32 cellular contexts compared by ENCODE assay signal in genomic region chr14:48857366-48857765, GRCh38.
"Had no signal": no experiment of that assay in that cellular context is flagged by ENCODE, and none has a peak within 500 bp of the region (broad histone marks: within the 10 kb centered on the region; RNA-seq: fewer than 3 reads in every experiment).

No MANE protein-coding gene starts in this region.

- DNase-seq: activated CD4-positive, alpha-beta memory T cell treated with anti-CD3 and anti-CD28 coated beads, Interleukin-2, amount 10 ng/mL, durations not matched to agents 7 days and 5 days; activated CD4-positive, alpha-beta T cell treated with anti-CD3 and anti-CD28 coated beads for 1 hour; activated CD4-positive, alpha-beta T cell treated with anti-CD3 and anti-CD28 coated beads, Interleukin-2, amount 10 ng/mL, durations not matched to agents 7 days and 5 days; activated CD8-positive, alpha-beta memory T cell treated with anti-CD3 and anti-CD28 coated beads, Interleukin-2, amount 50 U/mL, for 48 hours; activated naive CD8-positive, alpha-beta T cell treated with anti-CD3 and anti-CD28 coated beads, Interleukin-2, amount 50 U/mL, for 24 hours; activated T-cell treated with anti-CD3 and anti-CD28 coated beads, Interleukin-2, amount 50 U/mL, for 24 hours; central memory CD4-positive, alpha-beta T cell; endodermal cell; foreskin fibroblast; left cardiac atrium; left ventricle myocardium superior; naive thymus-derived CD4-positive, alpha-beta T cell; occipital lobe; psoas muscle; sigmoid colon; small intestine; stimulated activated CD4-positive, alpha-beta T cell treated with anti-CD3 and anti-CD28 coated beads, Interleukin-1b, Interleukin-23, amount 100 ng/mL, for 48 hours; stimulated activated CD4-positive, alpha-beta T cell treated with anti-CD3 and anti-CD28 coated beads, Interleukin-4, amount 100 ng/mL, for 4 hours; stimulated activated CD8-positive, alpha-beta memory T cell treated with anti-CD3 and anti-CD28 coated beads, Interleukin-4, amount 100 ng/mL, for 48 hours; stimulated activated naive CD8-positive, alpha-beta T cell treated with anti-CD3 and anti-CD28 coated beads, Interleukin-15, amount 100 ng/mL, for 72 hours; substantia nigra; T-helper 2 cell; upper lobe of left lung had no signal

- H3K9me3 Mint-ChIP-seq: activated CD4-positive, alpha-beta T cell treated with anti-CD3 and anti-CD28 coated beads, Interleukin-2, amount 10 ng/mL, durations not matched to agents 7 days and 5 days; activated naive CD4-positive, alpha-beta T cell treated with anti-CD3 and anti-CD28 coated beads, Interleukin-2, amount 50 U/mL, for 24 hours; activated naive CD8-positive, alpha-beta T cell treated with anti-CD3 and anti-CD28 coated beads, Interleukin-2, amount 50 U/mL, for 24 hours; activated T-helper 2 cell treated with anti-CD3 and anti-CD28 coated beads, Interferon-gamma antibody, Interleukin-2, Interleukin-4, amounts not matched to agents 10 μg/mL and 5 μg/mL and 100 μg/mL, durations not matched to agents 14 hours and 24 hours and 36 hours; endodermal cell; neural crest cell; stimulated activated memory B cell treated with anti-CD40 and anti-IgM and Interleukin-4, amounts not matched to agents 10 μg/mL and 1 μg/mL and 100 μg/mL, for 72 hours; stimulated activated naive CD8-positive, alpha-beta T cell treated with anti-CD3 and anti-CD28 coated beads, Interleukin-15, amount 100 ng/mL, for 72 hours had no signal

- H3K36me3 ChIP-seq: breast epithelium, sigmoid colon, upper lobe of left lung had no signal

- H3K4me3 ChIP-seq: breast epithelium, psoas muscle, sigmoid colon, upper lobe of left lung had no signal

- H3K27me3 ChIP-seq: breast epithelium, sigmoid colon, upper lobe of left lung had no signal

- H3K4me1 ChIP-seq: breast epithelium, parathyroid adenoma, psoas muscle, sigmoid colon, upper lobe of left lung had no signal

- ATAC-seq: activated naive CD8-positive, alpha-beta T cell treated with anti-CD3 and anti-CD28 coated beads, Interleukin-2, amount 50 U/mL, for 24 hours; esophagus mucosa; left cardiac atrium; left ventricle myocardium superior; naive thymus-derived CD4-positive, alpha-beta T cell; psoas muscle; stimulated activated memory B cell treated with anti-CD40 and anti-IgM and Interleukin-4, amounts not matched to agents 10 μg/mL and 1 μg/mL and 100 μg/mL, for 72 hours; stimulated activated naive CD8-positive, alpha-beta T cell treated with anti-CD3 and anti-CD28 coated beads, Interleukin-15, amount 100 ng/mL, for 72 hours; WTC11 had no signal

- H3K9me3 ChIP-seq: breast epithelium, psoas muscle, sigmoid colon, upper lobe of left lung had no signal

- H3K36me3 Mint-ChIP-seq: activated naive CD4-positive, alpha-beta T cell treated with anti-CD3 and anti-CD28 coated beads, Interleukin-2, amount 50 U/mL, for 24 hours; mesothelial cell of epicardium; naive thymus-derived CD4-positive, alpha-beta T cell; stimulated activated memory B cell treated with anti-CD40 and anti-IgM and Interleukin-4, amounts not matched to agents 10 μg/mL and 1 μg/mL and 100 μg/mL, for 72 hours had no signal

- H3K4me1 Mint-ChIP-seq: activated CD4-positive, alpha-beta memory T cell treated with anti-CD3 and anti-CD28 coated beads, Interleukin-2, amount 10 ng/mL, durations not matched to agents 7 days and 5 days; activated CD4-positive, alpha-beta T cell treated with anti-CD3 and anti-CD28 coated beads, Interleukin-2, amount 10 ng/mL, durations not matched to agents 7 days and 5 days; activated naive CD4-positive, alpha-beta T cell treated with anti-CD3 and anti-CD28 coated beads, Interleukin-2, amount 50 U/mL, for 24 hours; activated naive CD8-positive, alpha-beta T cell treated with anti-CD3 and anti-CD28 coated beads, Interleukin-2, amount 50 U/mL, for 24 hours; endodermal cell; naive thymus-derived CD4-positive, alpha-beta T cell; neural crest cell; stimulated activated memory B cell treated with anti-CD40 and anti-IgM and Interleukin-4, amounts not matched to agents 10 μg/mL and 1 μg/mL and 100 μg/mL, for 72 hours; stimulated activated naive CD8-positive, alpha-beta T cell treated with anti-CD3 and anti-CD28 coated beads, Interleukin-15, amount 100 ng/mL, for 72 hours; WTC11 had no signal

- H3K27me3 Mint-ChIP-seq: activated CD4-positive, alpha-beta memory T cell treated with anti-CD3 and anti-CD28 coated beads, Interleukin-2, amount 10 ng/mL, durations not matched to agents 7 days and 5 days; activated CD4-positive, alpha-beta T cell treated with anti-CD3 and anti-CD28 coated beads, Interleukin-2, amount 10 ng/mL, durations not matched to agents 7 days and 5 days; activated naive CD4-positive, alpha-beta T cell treated with anti-CD3 and anti-CD28 coated beads, Interleukin-2, amount 50 U/mL, for 24 hours; activated naive CD8-positive, alpha-beta T cell treated with anti-CD3 and anti-CD28 coated beads, Interleukin-2, amount 50 U/mL, for 24 hours; activated T-cell treated with anti-CD3 and anti-CD28 coated beads, Interleukin-2, amount 50 U/mL, for 24 hours; stimulated activated memory B cell treated with anti-CD40 and anti-IgM and Interleukin-4, amounts not matched to agents 10 μg/mL and 1 μg/mL and 100 μg/mL, for 72 hours; stimulated activated naive CD8-positive, alpha-beta T cell treated with anti-CD3 and anti-CD28 coated beads, Interleukin-15, amount 100 ng/mL, for 72 hours had no signal

- H3K27ac Mint-ChIP-seq: activated CD4-positive, alpha-beta memory T cell treated with anti-CD3 and anti-CD28 coated beads, Interleukin-2, amount 10 ng/mL, durations not matched to agents 7 days and 5 days; activated CD4-positive, alpha-beta T cell treated with anti-CD3 and anti-CD28 coated beads, Interleukin-2, amount 10 ng/mL, durations not matched to agents 7 days and 5 days; activated naive CD4-positive, alpha-beta T cell treated with anti-CD3 and anti-CD28 coated beads, Interleukin-2, amount 50 U/mL, for 24 hours; activated naive CD8-positive, alpha-beta T cell treated with anti-CD3 and anti-CD28 coated beads, Interleukin-2, amount 50 U/mL, for 24 hours; activated T-cell treated with anti-CD3 and anti-CD28 coated beads, Interleukin-2, amount 50 U/mL, for 24 hours; activated T-helper 2 cell treated with anti-CD3 and anti-CD28 coated beads, Interferon-gamma antibody, Interleukin-2, Interleukin-4, amounts not matched to agents 10 μg/mL and 5 μg/mL and 100 μg/mL, durations not matched to agents 14 hours and 24 hours and 36 hours; endodermal cell; mesothelial cell of epicardium; naive thymus-derived CD4-positive, alpha-beta T cell; stimulated activated memory B cell treated with anti-CD40 and anti-IgM and Interleukin-4, amounts not matched to agents 10 μg/mL and 1 μg/mL and 100 μg/mL, for 72 hours; WTC11 had no signal

- H3K27ac ChIP-seq: breast epithelium, parathyroid adenoma, psoas muscle, sigmoid colon, upper lobe of left lung had no signal

- H3K4me3 Mint-ChIP-seq: activated CD4-positive, alpha-beta memory T cell treated with anti-CD3 and anti-CD28 coated beads, Interleukin-2, amount 10 ng/mL, durations not matched to agents 7 days and 5 days; activated CD4-positive, alpha-beta T cell treated with anti-CD3 and anti-CD28 coated beads, Interleukin-2, amount 10 ng/mL, durations not matched to agents 7 days and 5 days; activated naive CD4-positive, alpha-beta T cell treated with anti-CD3 and anti-CD28 coated beads, Interleukin-2, amount 50 U/mL, for 24 hours; activated naive CD8-positive, alpha-beta T cell treated with anti-CD3 and anti-CD28 coated beads, Interleukin-2, amount 50 U/mL, for 24 hours; activated T-cell treated with anti-CD3 and anti-CD28 coated beads, Interleukin-2, amount 50 U/mL, for 24 hours; endodermal cell; mesothelial cell of epicardium; naive thymus-derived CD4-positive, alpha-beta T cell; neural crest cell; stimulated activated memory B cell treated with anti-CD40 and anti-IgM and Interleukin-4, amounts not matched to agents 10 μg/mL and 1 μg/mL and 100 μg/mL, for 72 hours; stimulated activated naive CD8-positive, alpha-beta T cell treated with anti-CD3 and anti-CD28 coated beads, Interleukin-15, amount 100 ng/mL, for 72 hours; WTC11 had no signal
